In the genomic region with DNA sequence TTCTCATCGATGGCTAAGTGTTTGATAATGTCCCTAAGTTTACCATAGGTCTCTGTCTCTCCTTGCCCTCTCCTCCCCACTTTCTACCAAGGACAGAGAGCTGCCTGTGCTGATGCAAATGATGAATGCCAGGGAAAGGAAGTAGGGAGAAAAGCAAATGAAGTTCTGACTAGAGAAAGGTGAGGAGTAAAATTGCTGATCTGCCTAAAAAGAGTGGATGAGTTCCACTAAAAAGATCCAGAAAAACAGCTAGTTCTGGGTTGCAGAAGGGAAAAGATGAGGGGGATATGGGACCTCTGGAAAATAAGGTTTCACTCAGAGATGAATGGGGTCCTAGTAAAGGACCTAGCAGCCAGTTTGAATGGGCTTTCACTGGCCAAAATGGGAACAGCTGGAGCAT, we compare ENCODE assay signal across 32 cellular contexts. TPM values are rescaled to one million over a fixed set of nuclear protein-coding genes. Genes with fewer than 3 reads are reported as not detected.
"Had no signal": no experiment of that assay in that cellular context is flagged by ENCODE, and none has a peak within 500 bp of the region (broad histone marks: within the 10 kb centered on the region; RNA-seq: fewer than 3 reads in every experiment).

No MANE protein-coding gene starts in this region.

- H3K4me3 ChIP-seq: PC-9 had no signal

- ATAC-seq: activated naive CD8-positive, alpha-beta T cell treated with anti-CD3 and anti-CD28 coated beads, Interleukin-2, amount 50 U/mL, for 24 hours; activated T-cell treated with anti-CD3 and anti-CD28 coated beads, Interleukin-2, amount 50 U/mL, for 4 hours had no signal

- H3K27ac ChIP-seq: brain microvascular endothelial cell, PC-9, VCaP had no signal

- H3K27me3 ChIP-seq: brain microvascular endothelial cell had no signal

- DNase-seq: activated B cell treated with CpG ODN at 0.5 μM for 24 hours; activated CD4-positive, alpha-beta memory T cell treated with anti-CD3 and anti-CD28 coated beads for 36 hours; activated CD4-positive, alpha-beta T cell treated with anti-CD3 and anti-CD28 coated beads for 4 hours; activated CD4-positive, alpha-beta T cell treated with anti-CD3 and anti-CD28 coated beads, Interleukin-2, amount 50 U/mL, for 1 hour; activated CD4-positive, CD25-positive, alpha-beta regulatory T cell treated with anti-CD3 and anti-CD28 coated beads, Interleukin-2, amount 50 U/mL, for 72 hours; activated CD8-positive, alpha-beta memory T cell treated with anti-CD3 and anti-CD28 coated beads, Interleukin-2, amount 50 U/mL, for 4 hours; activated gamma-delta T cell treated with Interleukin-2 at 50 U/mL for 16 hours; activated naive CD4-positive, alpha-beta T cell treated with anti-CD3 and anti-CD28 coated beads for 36 hours; activated naive CD8-positive, alpha-beta T cell treated with anti-CD3 and anti-CD28 coated beads, Interleukin-2, amount 50 U/mL, for 24 hours; activated T-cell treated with anti-CD3 and anti-CD28 coated beads for 4 hours; activated T-cell treated with anti-CD3 and anti-CD28 coated beads, Interleukin-2, amount 50 U/mL, for 4 hours; anterior cingulate cortex; brain microvascular endothelial cell; NCI-H1092 treated with DMSO at 0.1 percent for 48 hours; NCI-H1417; NCI-H146; NCI-H187; NCI-H2029 treated with DMSO at 0.1 percent for 48 hours; NCI-H2107; NCI-H2171; NCI-H510A; NCI-H748 treated with DMSO at 0.1 percent for 48 hours; PC-9; SIG-M5; SW 1271; T-helper 1 cell; T-helper 2 cell; T-helper 9 cell had no signal

- FAIRE-seq: RCC 7860 had no signal

- H3K4me2 ChIP-seq: PC-9 had no signal

- H3K36me3 ChIP-seq: brain microvascular endothelial cell had no signal

RNA-seq across cellular contexts. Expression of a gene that starts 13.8 kb away (rescaled TPM):
- total RNA-seq: activated T-helper 1 cell treated with anti-CD3 and anti-CD28 coated beads, Interleukin-12 subunit alpha, Interleukin-12 subunit beta, Interleukin-2, Interleukin-4 antibody, amounts not matched to agents 30 ng/mL and 10 ng/mL and 1 ng/mL, durations not matched to agents 14 hours and 24 hours and 36 hours; OCI-LY7 had no signal
